ENCODE assay signal across 15 cellular contexts in genomic region chr16:56107944-56108583, GRCh38.
A peak's percentile ranks its signal among the peaks of the same experiment; 100 is the strongest.
DNase-seq lines count a peak whose midpoint lies in the region; ATAC-seq and TF ChIP-seq lines count a peak whose summit lies in the region.
"Had no signal": no experiment of that assay in that cellular context is flagged by ENCODE, and none has a peak within 500 bp of the region (broad histone marks: within the 10 kb centered on the region; RNA-seq: fewer than 3 reads in every experiment).

No MANE protein-coding gene starts in this region.

- H3K27me3 ChIP-seq in psoas muscle (ENCODE audit: insufficient read depth in 3 of 3, low read length in 2 of 3): no peaks in the 10 kb centered on the region
- H3K27me3 ChIP-seq: esophagus squamous epithelium had no signal

- no peaks in the 10 kb centered on the region for H3K9me3 ChIP-seq in psoas muscle
- H3K9me3 ChIP-seq: esophagus squamous epithelium had no signal

- intact Hi-C loops in psoas muscle (cut with DNase I): no loop called here

- H3K4me1 ChIP-seq in psoas muscle: no peaks in the 10 kb centered on the region
- H3K4me1 ChIP-seq: esophagus squamous epithelium had no signal

- no peak for ATAC-seq in GM21367 (IDR thresholded peaks at IDR 0.05; ENCODE audit: unreplicated experiment)
- no peak for ATAC-seq in psoas muscle
- no peak for ATAC-seq in HG02852 (IDR thresholded peaks at IDR 0.05; ENCODE audit: unreplicated experiment)
- ATAC-seq: left lobe of liver had no signal

- DNase-seq in COR-L47 (lab: John Stamatoyannopoulos, UW) (peak; percentile 63), NCI-H1105 treated with DMSO at 0.1 percent for 48 hours (lab: John Stamatoyannopoulos, UW) (peak; percentile 91), amygdala (lab: John Stamatoyannopoulos, UW) (peak in 51 of 56 donors; percentile 14 to 83 (median 56)), inferior parietal cortex (ENCODE audit: extremely low spot score) (peak; percentile 78), dedifferentiated amniotic fluid mesenchymal stem cell (ENCODE audit: extremely low spot score) (no peak), psoas muscle (no peak)
- DNase-seq: activated CD4-positive, CD25-positive, alpha-beta regulatory T cell treated with anti-CD3 and anti-CD28 coated beads, Interleukin-2, amount 50 U/mL, for 72 hours; activated naive CD4-positive, alpha-beta T cell; Calu3; esophagus squamous epithelium; KG1; NCI-H187 had no signal

- H3K4me3 ChIP-seq in psoas muscle: no peak overlapping the region
- H3K4me3 ChIP-seq: esophagus squamous epithelium had no signal

- H3K36me3 ChIP-seq in psoas muscle (ENCODE audit: insufficient read depth in 1 of 2, low read depth in 1 of 2): no peaks in the 10 kb centered on the region
- H3K36me3 ChIP-seq: esophagus squamous epithelium had no signal

- 15 to 20% (median 18%) methylated on average over 2 of the region's 2 CpGs for WGBS in psoas muscle, 3 donors

- H3K27ac ChIP-seq in psoas muscle: no peak overlapping the region
- H3K27ac ChIP-seq: esophagus squamous epithelium had no signal

- no peak for TF ChIP-seq CTCF in psoas muscle (IDR thresholded peaks at IDR 0.05)

Comparison
In these comparisons a context has a peak if more than half of its experiments do, and no peak if none do; other contexts are left out.
1. DNase-seq: peak in COR-L47 (single experiment), NCI-H1105 treated with DMSO at 0.1 percent for 48 hours (single experiment), amygdala (51 of 56) and inferior parietal cortex (single experiment); none in dedifferentiated amniotic fluid mesenchymal stem cell (single experiment) and psoas muscle (0 of 2).